22 cellular contexts compared by ENCODE assay signal in the genomic region with DNA sequence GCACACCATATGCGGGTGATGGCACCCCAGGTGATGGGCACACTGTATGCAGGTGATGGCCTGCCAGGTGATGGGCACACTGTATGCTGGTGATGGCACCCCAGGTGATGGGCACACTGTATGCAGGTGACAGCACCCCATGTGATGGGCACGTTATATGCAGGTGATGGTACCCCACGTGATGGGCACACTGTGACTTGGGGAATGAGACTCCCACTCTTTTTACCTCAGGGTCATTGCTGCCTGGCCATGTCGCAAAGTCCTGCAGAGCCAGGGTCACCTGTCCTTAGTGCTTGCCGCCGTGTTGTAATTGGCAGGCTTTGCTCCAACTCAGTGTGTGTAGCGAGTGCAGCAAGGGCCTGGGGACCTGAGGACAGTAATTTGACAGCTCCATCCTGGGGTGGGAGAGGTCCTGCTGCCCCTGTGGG. TPM values are rescaled to one million over a fixed set of nuclear protein-coding genes. Genes with fewer than 3 reads are reported as not detected.
"Had no signal": no experiment of that assay in that cellular context is flagged by ENCODE, and none has a peak within 500 bp of the region (broad histone marks: within the 10 kb centered on the region; RNA-seq: fewer than 3 reads in every experiment).

No MANE protein-coding gene starts in this region.

- ATAC-seq: mucosa of descending colon; naive thymus-derived CD8-positive, alpha-beta T cell had no signal

- H3K4me3 ChIP-seq: dorsolateral prefrontal cortex, esophagus squamous epithelium, mucosa of descending colon, sigmoid colon, skin epidermis, suprapubic skin, thyroid gland, upper lobe of left lung, vagina had no signal

- H3K4me1 ChIP-seq: esophagus squamous epithelium, sigmoid colon, suprapubic skin, thyroid gland, upper lobe of left lung, vagina had no signal

- H3K4me1 Mint-ChIP-seq: immature natural killer cell had no signal

- H3K27ac ChIP-seq: dorsolateral prefrontal cortex, esophagus squamous epithelium, sigmoid colon, skin epidermis, suprapubic skin, thyroid gland, upper lobe of left lung, vagina had no signal

- H3K9me3 ChIP-seq: esophagus squamous epithelium, mucosa of descending colon, thyroid gland had no signal

- H3K36me3 Mint-ChIP-seq: immature natural killer cell; naive thymus-derived CD8-positive, alpha-beta T cell had no signal

- H3K27ac Mint-ChIP-seq: immature natural killer cell; naive thymus-derived CD8-positive, alpha-beta T cell had no signal

- H3K27me3 ChIP-seq: thyroid gland, upper lobe of left lung, vagina had no signal

- FAIRE-seq: endometrium, keratinocyte had no signal

- H3K4me3 Mint-ChIP-seq: immature natural killer cell; naive thymus-derived CD8-positive, alpha-beta T cell had no signal

- DNase-seq: cortex of kidney; dorsolateral prefrontal cortex; effector CD8-positive, alpha-beta T cell; esophagus squamous epithelium; foreskin fibroblast; immature natural killer cell; mammary epithelial cell; mucosa of descending colon; naive thymus-derived CD8-positive, alpha-beta T cell; sigmoid colon; stimulated activated naive CD4-positive, alpha-beta T cell treated with Interleukin-2 at 50 U/mL for 16 hours; thyroid gland; upper lobe of left lung had no signal

- H3K36me3 ChIP-seq: esophagus squamous epithelium, sigmoid colon, suprapubic skin, thyroid gland, upper lobe of left lung, vagina had no signal

RNA-seq across cellular contexts. Expression of a gene that starts 7.6 kb away (rescaled TPM):
- total RNA-seq: dorsolateral prefrontal cortex; esophagus squamous epithelium; lower leg skin; mammary epithelial cell; mucosa of descending colon; naive thymus-derived CD8-positive, alpha-beta T cell; osteocyte; pulmonary artery endothelial cell; sigmoid colon; suprapubic skin; thyroid gland; upper lobe of left lung; vagina had no signal
- polyA plus RNA-seq: immature natural killer cell; keratinocyte; mammary epithelial cell; naive thymus-derived CD8-positive, alpha-beta T cell; neural cell; sigmoid colon had no signal

RNA-seq across cellular contexts. Expression of a gene that starts 7.8 kb away (rescaled TPM):
- total RNA-seq: esophagus squamous epithelium; lower leg skin; mucosa of descending colon; naive thymus-derived CD8-positive, alpha-beta T cell; sigmoid colon; thyroid gland had no signal
- polyA plus RNA-seq: immature natural killer cell; keratinocyte; mammary epithelial cell; naive thymus-derived CD8-positive, alpha-beta T cell; neural cell; sigmoid colon had no signal
